In the genomic region with DNA sequence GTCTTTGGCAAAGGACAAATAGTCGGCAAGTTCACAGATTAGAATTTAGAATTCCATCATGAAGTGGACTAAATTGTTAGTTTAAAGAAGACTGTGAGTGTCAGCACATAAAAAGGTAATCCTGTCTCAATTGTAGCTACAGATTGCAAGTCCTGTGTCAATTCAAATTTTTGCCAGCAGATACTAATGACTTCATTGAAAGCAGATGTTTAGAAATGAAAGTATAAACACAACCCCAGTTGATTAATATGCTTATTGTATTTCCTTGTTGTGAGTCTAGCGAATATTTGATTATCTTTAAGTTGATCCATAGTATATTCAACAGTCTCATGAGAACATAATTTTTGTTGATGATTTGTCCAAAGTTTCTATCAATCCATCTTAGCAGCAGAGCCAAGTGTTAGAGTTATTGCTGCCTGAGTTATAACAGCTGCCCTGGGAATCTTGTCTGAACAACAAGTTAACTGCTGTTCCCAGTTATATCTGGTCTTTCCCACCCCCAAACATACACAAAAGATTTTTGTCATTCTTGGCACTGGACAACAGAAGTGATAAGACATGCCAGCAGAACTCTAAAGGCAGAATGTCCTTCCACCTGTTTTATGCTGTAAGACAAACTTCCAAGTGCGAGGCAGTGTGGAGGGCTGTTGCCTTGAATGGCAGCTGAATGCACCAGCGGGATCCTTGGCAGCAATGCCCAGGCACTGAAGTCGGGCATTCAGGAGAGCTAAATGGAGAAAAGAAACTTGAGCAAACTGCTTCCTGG, we compare ENCODE assay signal across 1 cellular context.
TF ChIP-seq lines count a peak whose summit lies in the region.

No MANE protein-coding gene starts in this region.

TF ChIP-seq in K562, 482 proteins besides CTCF, POLR2A, EP300 and RAD21 (continued from another document):
- TF ChIP-seq, protein P1, sequence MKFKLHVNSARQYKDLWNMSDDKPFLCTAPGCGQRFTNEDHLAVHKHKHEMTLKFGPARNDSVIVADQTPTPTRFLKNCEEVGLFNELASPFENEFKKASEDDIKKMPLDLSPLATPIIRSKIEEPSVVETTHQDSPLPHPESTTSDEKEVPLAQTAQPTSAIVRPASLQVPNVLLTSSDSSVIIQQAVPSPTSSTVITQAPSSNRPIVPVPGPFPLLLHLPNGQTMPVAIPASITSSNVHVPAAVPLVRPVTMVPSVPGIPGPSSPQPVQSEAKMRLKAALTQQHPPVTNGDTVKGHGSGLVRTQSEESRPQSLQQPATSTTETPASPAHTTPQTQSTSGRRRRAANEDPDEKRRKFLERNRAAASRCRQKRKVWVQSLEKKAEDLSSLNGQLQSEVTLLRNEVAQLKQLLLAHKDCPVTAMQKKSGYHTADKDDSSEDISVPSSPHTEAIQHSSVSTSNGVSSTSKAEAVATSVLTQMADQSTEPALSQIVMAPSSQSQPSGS (CRISPR knock-in tag; IDR thresholded peaks at IDR 0.05), result no peak
